29 cellular contexts compared by ENCODE assay signal in genomic region chr7:49717547-49717946, GRCh38. TPM values are rescaled to one million over a fixed set of nuclear protein-coding genes. Genes with fewer than 3 reads are reported as not detected.
"Had no signal": no experiment of that assay in that cellular context is flagged by ENCODE, and none has a peak within 500 bp of the region (broad histone marks: within the 10 kb centered on the region; RNA-seq: fewer than 3 reads in every experiment).

No MANE protein-coding gene starts in this region.

- H3K4me1 ChIP-seq: esophagus muscularis mucosa, esophagus squamous epithelium, foreskin keratinocyte, gastrocnemius medialis, gastroesophageal sphincter had no signal

- ATAC-seq: effector memory CD8-positive, alpha-beta T cell; esophagus mucosa; foreskin keratinocyte; gastrocnemius medialis; gastroesophageal sphincter; heart left ventricle; heart right ventricle had no signal

- H3K4me3 ChIP-seq: coronary artery, dorsolateral prefrontal cortex, esophagus muscularis mucosa, esophagus squamous epithelium, gastrocnemius medialis, gastroesophageal sphincter, heart left ventricle, heart right ventricle had no signal

- H3K27ac ChIP-seq: coronary artery, dorsolateral prefrontal cortex, epithelial cell of prostate, esophagus muscularis mucosa, esophagus squamous epithelium, foreskin keratinocyte, gastrocnemius medialis, gastroesophageal sphincter, heart left ventricle, heart right ventricle had no signal

- H3K9me3 ChIP-seq: esophagus muscularis mucosa, esophagus squamous epithelium, gastrocnemius medialis, gastroesophageal sphincter, heart left ventricle, heart right ventricle had no signal

- H3K36me3 ChIP-seq: esophagus muscularis mucosa, esophagus squamous epithelium, gastrocnemius medialis, gastroesophageal sphincter, heart left ventricle, heart right ventricle had no signal

- H3K27me3 ChIP-seq: esophagus muscularis mucosa, esophagus squamous epithelium, foreskin keratinocyte, gastrocnemius medialis, gastroesophageal sphincter, heart left ventricle, heart right ventricle had no signal

- DNase-seq: cortex of kidney; dermis blood vessel endothelial cell; dorsolateral prefrontal cortex; effector CD4-positive, alpha-beta T cell; effector CD8-positive, alpha-beta T cell; effector memory CD4-positive, alpha-beta T cell; effector memory CD8-positive, alpha-beta T cell; endodermal cell; erythroblast; esophagus squamous epithelium; foreskin fibroblast; foreskin keratinocyte; foreskin melanocyte; gastrocnemius medialis; glutamatergic neuron; head of caudate nucleus; heart left ventricle; heart right ventricle had no signal

RNA-seq across cellular contexts. Expression of gene VWC2, which starts 55.9 kb away (rescaled TPM):
- total RNA-seq: dermis blood vessel endothelial cell, dermis microvascular lymphatic vessel endothelial cell, endodermal cell, endothelial cell of umbilical vein, epithelial cell of proximal tubule, fibroblast of lung, fibroblast of villous mesenchyme, foreskin keratinocyte, gastrocnemius medialis, glomerular endothelial cell had no signal
